ENCODE assay signal across 20 cellular contexts in the genomic region with DNA sequence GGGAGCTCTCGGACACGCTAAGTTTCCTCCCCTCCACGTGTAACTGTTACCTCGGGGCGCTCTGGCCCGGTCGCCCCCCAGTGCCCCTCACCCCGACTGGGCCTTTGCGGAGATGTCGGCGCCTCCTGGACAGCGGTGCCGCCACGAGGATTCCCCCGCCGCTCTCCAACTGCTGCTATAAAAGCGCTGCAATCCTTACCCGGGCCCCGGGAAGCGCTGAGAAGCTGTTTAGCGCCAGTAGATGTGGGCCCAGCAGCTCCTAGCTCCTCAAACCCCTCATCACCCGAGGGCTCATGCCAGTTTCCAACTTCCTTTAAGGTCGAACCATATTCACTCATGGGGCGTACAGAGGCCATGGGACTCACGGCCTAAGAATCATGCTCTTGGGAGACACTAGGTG. TPM values are rescaled to one million over a fixed set of nuclear protein-coding genes. Genes with fewer than 3 reads are reported as not detected.
A peak's percentile ranks its signal among the peaks of the same experiment; 100 is the strongest.
DNase-seq lines count a peak whose midpoint lies in the region; ATAC-seq, FAIRE-seq and TF ChIP-seq lines count a peak whose summit lies in the region.
"Had no signal": no experiment of that assay in that cellular context is flagged by ENCODE, and none has a peak within 500 bp of the region (broad histone marks: within the 10 kb centered on the region; RNA-seq: fewer than 3 reads in every experiment).

No MANE protein-coding gene starts in this region.

- no peak overlapping the region for H2AFZ ChIP-seq in astrocyte (ENCODE audit: low read depth, low read length)

- no peaks in the 10 kb centered on the region for H3K4me1 ChIP-seq in astrocyte (ENCODE audit: insufficient read depth, low read length)
- peaks cover 30% of the 10 kb centered on the region for H3K4me1 ChIP-seq in mucosa of descending colon (ENCODE audit: low read depth)

- ATAC-seq in sciatic nerve (no peak), mucosa of descending colon (no peak)
- ATAC-seq: activated naive CD8-positive, alpha-beta T cell treated with anti-CD3 and anti-CD28 coated beads, Interleukin-2, amount 50 U/mL, for 24 hours; GM12878 had no signal

- H3K27ac ChIP-seq in astrocyte (ENCODE audit: low read depth, low read length): no peak overlapping the region
- H3K27ac ChIP-seq: Peyer's patch had no signal

- H3K79me2 ChIP-seq in astrocyte (ENCODE audit: insufficient read depth, low read length): no peaks in the 10 kb centered on the region

- H3K27ac Mint-ChIP-seq in astrocyte (ENCODE audit: unreplicated experiment): peak overlapping the region; percentile 58
- H3K27ac Mint-ChIP-seq: activated CD4-positive, alpha-beta memory T cell treated with anti-CD3 and anti-CD28 coated beads, Interleukin-2, amount 10 ng/mL, durations not matched to agents 7 days and 5 days; activated naive CD8-positive, alpha-beta T cell treated with anti-CD3 and anti-CD28 coated beads, Interleukin-2, amount 50 U/mL, for 24 hours had no signal

- no peak for FAIRE-seq in astrocyte (lab: Jason Lieb, UNC)
- FAIRE-seq: G401.6, GM12878, keratinocyte had no signal

- no peak overlapping the region for H3K4me2 ChIP-seq in astrocyte (ENCODE audit: low read length)

- intact Hi-C loops in sciatic nerve (cut with DNase I): no loop called here
- intact Hi-C loops in mucosa of descending colon (cut with DNase I, micrococcal nuclease): no loop called here

- H4K20me1 ChIP-seq in astrocyte (ENCODE audit: insufficient read depth, low read length): no peaks in the 10 kb centered on the region

- H3K4me3 ChIP-seq in astrocyte (ENCODE audit: insufficient read depth, low read depth, low read length) (no peak overlapping the region), mucosa of descending colon (no peak overlapping the region)
- H3K4me3 ChIP-seq: GM12878 had no signal

- H3K36me3 ChIP-seq in astrocyte (ENCODE audit: insufficient read depth, low read length) (no peaks in the 10 kb centered on the region), mucosa of descending colon (ENCODE audit: low read depth) (no peaks in the 10 kb centered on the region)
- H3K36me3 ChIP-seq: gastroesophageal sphincter, Peyer's patch had no signal

- H3K9me3 Mint-ChIP-seq in astrocyte (ENCODE audit: unreplicated experiment): peaks cover 6% of the 10 kb centered on the region
- H3K9me3 Mint-ChIP-seq: activated CD4-positive, alpha-beta memory T cell treated with anti-CD3 and anti-CD28 coated beads, Interleukin-2, amount 10 ng/mL, durations not matched to agents 7 days and 5 days; activated naive CD8-positive, alpha-beta T cell treated with anti-CD3 and anti-CD28 coated beads, Interleukin-2, amount 50 U/mL, for 24 hours had no signal

- no peak for TF ChIP-seq CTCF in astrocyte (IDR thresholded peaks at IDR 0.05; ENCODE audit: insufficient read depth, low read depth, low read length)
- no peak for TF ChIP-seq CTCF in mucosa of descending colon (IDR thresholded peaks at IDR 0.05)

- H3K4me3 Mint-ChIP-seq in astrocyte (ENCODE audit: unreplicated experiment): no peak overlapping the region
- H3K4me3 Mint-ChIP-seq: activated CD4-positive, alpha-beta memory T cell treated with anti-CD3 and anti-CD28 coated beads, Interleukin-2, amount 10 ng/mL, durations not matched to agents 7 days and 5 days; activated naive CD8-positive, alpha-beta T cell treated with anti-CD3 and anti-CD28 coated beads, Interleukin-2, amount 50 U/mL, for 24 hours had no signal

- H3K27me3 ChIP-seq in astrocyte (ENCODE audit: insufficient read depth, low read length): peaks cover 68% of the 10 kb centered on the region

- peaks cover 8% of the 10 kb centered on the region for H3K4me1 Mint-ChIP-seq in astrocyte (ENCODE audit: low read depth, unreplicated experiment)

- H3K9me3 ChIP-seq in astrocyte (ENCODE audit: insufficient read depth, low read depth, low read length): no peaks in the 10 kb centered on the region
- H3K9me3 ChIP-seq in mucosa of descending colon: no peaks in the 10 kb centered on the region
- H3K9me3 ChIP-seq: gastroesophageal sphincter had no signal

- no peak overlapping the region for H3K9ac ChIP-seq in astrocyte (ENCODE audit: low read length)

- peaks cover 89% of the 10 kb centered on the region for H3K27me3 Mint-ChIP-seq in astrocyte (ENCODE audit: low read depth, unreplicated experiment)

- H3K36me3 Mint-ChIP-seq in astrocyte (ENCODE audit: low read depth, unreplicated experiment): no peaks in the 10 kb centered on the region

- DNase-seq in ELF-1 (ENCODE audit: low read depth, low spot score) (peak; percentile 47), astrocyte (ENCODE audit: low read depth) (no peak), iPS-NIHi7 (ENCODE audit: extremely low spot score) (peak; percentile 30), sciatic nerve (ENCODE audit: low spot score) (peak; percentile 41), A172 (ENCODE audit: low spot score) (no peak), mucosa of descending colon (no peak), cerebellar nuclear complex (lab: John Stamatoyannopoulos, UW) (no peak), NCI-H146 treated with DMSO at 0.1 percent for 48 hours (lab: John Stamatoyannopoulos, UW; ENCODE audit: unreplicated experiment) (no peak)
- DNase-seq: activated CD4-positive, alpha-beta memory T cell treated with anti-CD3 and anti-CD28 coated beads, Interleukin-2, amount 10 ng/mL, durations not matched to agents 7 days and 5 days; activated naive CD8-positive, alpha-beta T cell treated with anti-CD3 and anti-CD28 coated beads, Interleukin-2, amount 50 U/mL, for 24 hours; COR-L47; NCI-H1417; Peyer's patch; stimulated activated naive CD4-positive, alpha-beta T cell treated with Interleukin-2 at 50 U/mL for 16 hours had no signal

RNA-seq across cellular contexts. Expression of a gene that starts 0.4 kb away (rescaled TPM):
- total RNA-seq in astrocyte (not detected in 2 replicates), sciatic nerve (0.22 TPM), mucosa of descending colon (under 1 TPM; 0.31 to 0.84 (median 0.38) TPM)
- not detected in 2 replicates for total RNA-seq in A172 (2014; rRNA removed; shearing (Covaris generic))
- total RNA-seq: activated CD4-positive, alpha-beta memory T cell treated with anti-CD3 and anti-CD28 coated beads, Interleukin-2, amount 10 ng/mL, durations not matched to agents 7 days and 5 days; GM12878; LHCN-M2; osteoblast had no signal

Comparison
In these comparisons a context has a peak if more than half of its experiments do, and no peak if none do; other contexts are left out.
1. DNase-seq: peak in ELF-1 (single experiment), iPS-NIHi7 (single experiment) and sciatic nerve (single experiment); none in astrocyte (single experiment), A172 (single experiment), mucosa of descending colon (0 of 3), cerebellar nuclear complex (0 of 2) and NCI-H146 treated with DMSO at 0.1 percent for 48 hours (single experiment).